In genomic region chr6:108074359-108075144, GRCh38 we compare ENCODE assay signal across 8 cellular contexts. TPM values are rescaled to one million over a fixed set of nuclear protein-coding genes. Genes with fewer than 3 reads are reported as not detected.
DNase-seq lines count a peak whose midpoint lies in the region; ATAC-seq and TF ChIP-seq lines count a peak whose summit lies in the region.

Gene OSTM1, minus strand, starts transcription at chr6:108074741. Its CDS starts 90 bp downstream, at chr6:108074651.

- H3K27me3 Mint-ChIP-seq in nephron (ENCODE audit: low read depth) = peaks cover 5% of the 10 kb centered on the region
- H3K27me3 Mint-ChIP-seq in stimulated activated naive CD8-positive, alpha-beta T cell treated with anti-CD3 and anti-CD28 coated beads, Interleukin-15, amount 100 ng/mL, for 72 hours = peaks cover 15% of the 10 kb centered on the region

- H3K4me1 Mint-ChIP-seq in nephron = peaks cover 10% of the 10 kb centered on the region
- H3K4me1 Mint-ChIP-seq in stimulated activated naive CD8-positive, alpha-beta T cell treated with anti-CD3 and anti-CD28 coated beads, Interleukin-15, amount 100 ng/mL, for 72 hours = peaks cover 27% of the 10 kb centered on the region

- H3K4me3 Mint-ChIP-seq in nephron = peak within 1 kb of the TSS; percentile 85 to 91 (median 90)
- H3K4me3 Mint-ChIP-seq in stimulated activated naive CD8-positive, alpha-beta T cell treated with anti-CD3 and anti-CD28 coated beads, Interleukin-15, amount 100 ng/mL, for 72 hours = peak within 1 kb of the TSS; percentile 86 to 91

- no peaks in the 10 kb centered on the region for H3K9me3 Mint-ChIP-seq in nephron
- H3K9me3 Mint-ChIP-seq in stimulated activated naive CD8-positive, alpha-beta T cell treated with anti-CD3 and anti-CD28 coated beads, Interleukin-15, amount 100 ng/mL, for 72 hours = no peaks in the 10 kb centered on the region

- DNase-seq in GM23248 (peak; percentile 94), Kasumi-1 (lab: John Stamatoyannopoulos, UW) (peak; percentile 71 to 78), fibroblast of peridontal ligament (ENCODE audit: extremely low read depth) (peak; percentile 75)
- peak; percentile 93 for DNase-seq in activated T-helper 9 cell treated with anti-CD3 and anti-CD28 coated beads, Interleukin-2, amount 50 U/mL, for 16 hours (ENCODE audit: low read depth)
- DNase-seq in stimulated activated naive CD8-positive, alpha-beta T cell treated with anti-CD3 and anti-CD28 coated beads, Interleukin-15, amount 100 ng/mL, for 72 hours = peak; percentile 92 to 96

- in situ Hi-C loops in GM23248 (cut with MboI) = no loop called here

- WGBS in GM23248 (ENCODE audit: low coverage in 1 of 2, low lambda C conversion rate in 2 of 2, missing lambda C conversion rate in 2 of 2), 2 experiments = 1 to 2% methylated on average over 57 to 62 of the region's 86 CpGs

- no peaks in the 10 kb centered on the region for H3K36me3 Mint-ChIP-seq in nephron (ENCODE audit: low read depth)

- TF ChIP-seq POLR2A in Raji (IDR thresholded peaks at IDR 0.05; ENCODE audit: insufficient read depth, low read depth, low read length) = peak; percentile 77

- H3K27me3 ChIP-seq in DOHH2 (ENCODE audit: control insufficient read depth, low read length) = no peaks in the 10 kb centered on the region; the same call in 1 of the 2 replicates
- no peaks in the 10 kb centered on the region for H3K27me3 ChIP-seq in GM23248 (replicated peaks; ENCODE audit: insufficient read depth)

- peaks cover 13% of the 10 kb centered on the region for H3K79me2 ChIP-seq in DOHH2 (ENCODE audit: control insufficient read depth, low read length)
- peaks cover 18% of the 10 kb centered on the region for H3K79me2 ChIP-seq in GM23248 (ENCODE audit: insufficient read depth)

- peak within 1 kb of the TSS; percentile 23 to 92 (median 88) for H3K27ac Mint-ChIP-seq in nephron
- peak within 1 kb of the TSS; percentile 88 to 89 for H3K27ac Mint-ChIP-seq in stimulated activated naive CD8-positive, alpha-beta T cell treated with anti-CD3 and anti-CD28 coated beads, Interleukin-15, amount 100 ng/mL, for 72 hours

- peak within 1 kb of the TSS; percentile 77 for H3K9ac ChIP-seq in GM23248

- H3K9me2 ChIP-seq in DOHH2 (replicated peaks; ENCODE audit: control insufficient read depth, low read length) = no peaks in the 10 kb centered on the region
- H3K9me2 ChIP-seq in GM23248 (ENCODE audit: insufficient read depth) = no peaks in the 10 kb centered on the region

- H2AFZ ChIP-seq in GM23248 = peak within 1 kb of the TSS; percentile 91

- peak; percentile 98 for ATAC-seq in stimulated activated naive CD8-positive, alpha-beta T cell treated with anti-CD3 and anti-CD28 coated beads, Interleukin-15, amount 100 ng/mL, for 72 hours

- H3K4me1 ChIP-seq in DOHH2 (ENCODE audit: control insufficient read depth, low read length) (peaks cover 24% of the 10 kb centered on the region), GM23248 (ENCODE audit: insufficient read depth) (peaks cover 9% of the 10 kb centered on the region; the same call in 1 of the 2 replicates)

- H3K27ac ChIP-seq in DOHH2 (ENCODE audit: low read depth, low read length) (no peak within 1 kb of the TSS), GM23248 (peak within 1 kb of the TSS; percentile 38)

- no peaks in the 10 kb centered on the region for H3K9me3 ChIP-seq in DOHH2 (ENCODE audit: control insufficient read depth, insufficient read depth, low read length)
- no peaks in the 10 kb centered on the region for H3K9me3 ChIP-seq in GM23248 (ENCODE audit: low read depth)

- no peaks in the 10 kb centered on the region for H3F3A ChIP-seq in DOHH2 (ENCODE audit: control insufficient read depth, insufficient read depth)
- H3F3A ChIP-seq in GM23248 (ENCODE audit: insufficient read depth) = no peaks in the 10 kb centered on the region

- TF ChIP-seq CTCF in DOHH2 (IDR thresholded peaks at IDR 0.05; ENCODE audit: low read depth, low read length, poor library complexity, severe bottlenecking) (no peak), nephron (IDR thresholded peaks at IDR 0.05; ENCODE audit: unreplicated experiment in 3 of 3) (no peak)

- H3K4me3 ChIP-seq in DOHH2 (ENCODE audit: low read length) (peak within 1 kb of the TSS; percentile 84), GM23248 (peak within 1 kb of the TSS; percentile 100)

- H4K20me1 ChIP-seq in DOHH2 (ENCODE audit: control insufficient read depth, insufficient read depth, low read depth, low read length) (no peaks in the 10 kb centered on the region), GM23248 (ENCODE audit: insufficient read depth) (no peaks in the 10 kb centered on the region)

- H3K36me3 ChIP-seq in DOHH2 (ENCODE audit: control insufficient read depth, low read length) = no peaks in the 10 kb centered on the region
- H3K36me3 ChIP-seq in GM23248 (ENCODE audit: low read depth) = no peaks in the 10 kb centered on the region

- H3K4me2 ChIP-seq in DOHH2 (ENCODE audit: low read length) = peak within 1 kb of the TSS; percentile 96
- H3K4me2 ChIP-seq in GM23248 (ENCODE audit: unreplicated experiment) = peak within 1 kb of the TSS; percentile 92

RNA-seq across cellular contexts. Expression of gene OSTM1, which starts in this region (rescaled TPM):
- 25.9 and 27.0 TPM in 2 replicates for total RNA-seq in GM23248 (2014; rRNA removed; shearing (Covaris generic))
- polyA plus RNA-seq in GM23248 (2016; fragmentation: Nextera tagmentation; extraction: Ambion mirVana) = 29.3 and 31.3 TPM in 2 replicates
